Comparison of ENCODE assay signal across 24 cellular contexts in the genomic region with DNA sequence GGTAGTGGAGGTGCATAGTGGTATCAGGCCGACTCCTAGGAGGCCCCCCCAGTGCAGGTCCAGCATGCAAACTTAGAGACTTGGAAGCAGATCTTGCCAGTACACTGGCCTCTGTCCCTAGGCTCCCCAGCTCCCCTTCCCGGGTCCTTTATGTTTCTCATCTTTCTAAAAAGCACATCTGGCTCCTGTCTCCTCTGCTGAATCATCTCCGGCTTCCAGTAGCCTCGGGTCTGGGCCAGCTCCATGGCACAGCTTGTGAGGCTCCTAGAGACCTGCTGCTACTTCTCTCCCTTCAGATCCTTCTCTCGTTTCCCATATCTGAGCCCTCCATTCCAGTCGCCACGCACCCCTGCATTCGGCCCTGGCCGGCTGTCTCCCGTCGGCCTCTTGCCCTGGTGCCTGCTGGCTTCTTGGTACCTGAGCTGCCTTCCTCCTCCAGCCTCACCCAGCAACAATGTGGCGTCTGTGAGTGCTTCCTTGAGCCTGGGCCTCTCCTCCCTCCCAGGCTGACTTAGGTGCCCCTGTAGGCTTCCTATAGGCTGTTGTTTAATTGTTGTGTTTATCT.
"Had no signal": no experiment of that assay in that cellular context is flagged by ENCODE, and none has a peak within 500 bp of the region (broad histone marks: within the 10 kb centered on the region; RNA-seq: fewer than 3 reads in every experiment).

No MANE protein-coding gene starts in this region.

- H3K36me3 ChIP-seq: neutrophil, ovary had no signal

- H3K9me3 ChIP-seq: body of pancreas, gastrocnemius medialis, left ventricle myocardium inferior, neutrophil, ovary, psoas muscle, right atrium auricular region, vagina had no signal

- DNase-seq: activated B cell treated with CpG ODN at 0.5 μM for 24 hours; activated CD4-positive, alpha-beta T cell treated with anti-CD3 and anti-CD28 coated beads for 36 hours; activated CD4-positive, alpha-beta T cell treated with anti-CD3 and anti-CD28 coated beads, Interleukin-2, amount 50 U/mL, for 4 hours; activated gamma-delta T cell; activated T-cell treated with anti-CD3 and anti-CD28 coated beads for 4 hours; anterior cingulate cortex; body of pancreas; dermis blood vessel endothelial cell; effector CD8-positive, alpha-beta T cell; erythroblast; gastrocnemius medialis; hippocampal formation; left ventricle myocardium inferior; mammary epithelial cell; midbrain; ovary; psoas muscle; stimulated activated CD4-positive, alpha-beta T cell treated with anti-CD3 and anti-CD28 coated beads, Interleukin-1b, Interleukin-23, amount 100 ng/mL, for 48 hours; stimulated activated naive CD8-positive, alpha-beta T cell treated with anti-CD3 and anti-CD28 coated beads, Interleukin-15, amount 100 ng/mL, for 72 hours had no signal

- ATAC-seq: activated CD4-positive, alpha-beta T cell treated with anti-CD3 and anti-CD28 coated beads for 36 hours; body of pancreas; natural killer cell treated with Interleukin-12 subunit alpha and Interleukin-12 subunit beta and Interleukin-15 and Interleukin-18, amount 100 ng/mL, for 72 hours; stimulated activated naive CD8-positive, alpha-beta T cell treated with anti-CD3 and anti-CD28 coated beads, Interleukin-15, amount 100 ng/mL, for 72 hours had no signal

- H3K27me3 ChIP-seq: body of pancreas, cardiac muscle cell, gastrocnemius medialis, ovary, right atrium auricular region, vagina had no signal

- H3K27ac ChIP-seq: body of pancreas, cardiac muscle cell, left ventricle myocardium inferior, neutrophil, ovary, psoas muscle, right atrium auricular region, vagina had no signal

- H3K4me3 ChIP-seq: body of pancreas, cardiac muscle cell, gastrocnemius medialis, left ventricle myocardium inferior, ovary, psoas muscle, right atrium auricular region, vagina had no signal
